Comparison of ENCODE assay signal across 1 cellular context in the genomic region with DNA sequence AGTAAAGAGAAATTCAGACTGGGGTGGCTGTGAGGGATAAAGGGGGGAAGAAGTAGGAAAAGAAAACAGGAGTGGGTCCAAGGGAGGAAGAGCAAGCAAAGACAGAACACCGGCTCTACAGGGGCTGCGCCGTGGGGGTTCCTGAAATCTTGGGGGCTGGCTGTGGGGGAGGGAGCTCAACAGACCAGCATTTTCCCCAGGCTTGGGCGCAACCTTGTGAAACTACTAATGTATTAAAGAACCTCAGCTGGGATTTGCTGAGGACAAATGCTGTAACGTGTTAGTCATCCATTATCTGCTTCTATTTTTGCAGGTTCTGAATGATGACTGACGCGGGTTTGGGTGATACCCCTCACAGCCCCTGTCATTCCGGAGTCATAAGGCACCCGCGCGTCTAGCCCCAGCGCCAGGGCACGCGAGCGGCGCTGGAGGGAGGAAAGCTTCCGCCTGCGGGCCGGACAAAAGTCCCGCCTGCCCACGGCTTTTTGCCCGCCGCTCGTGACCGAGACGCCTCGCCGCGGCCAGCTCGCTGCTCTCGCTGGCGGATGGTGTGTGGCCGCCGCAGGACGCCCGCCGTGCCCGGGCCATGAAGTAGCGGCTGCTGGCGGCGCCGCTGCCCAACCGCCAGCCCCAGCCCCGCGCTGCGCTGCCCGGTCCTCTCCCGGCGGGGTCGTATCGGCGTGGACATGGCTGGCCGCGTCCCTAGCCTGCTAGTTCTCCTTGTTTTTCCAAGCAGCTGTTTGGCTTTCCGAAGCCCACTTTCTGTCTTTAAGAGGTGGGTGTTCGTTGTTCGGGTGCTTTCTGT.
TF ChIP-seq lines count a peak whose summit lies in the region.

No MANE protein-coding gene starts in this region.

TF ChIP-seq in endothelial cell of umbilical vein, 7 proteins besides CTCF, POLR2A, EP300 and RAD21 (continued from another document):
- peak; percentile 35 for TF ChIP-seq FOS (IDR thresholded peaks at IDR 0.05; ENCODE audit: borderline replicate concordance, insufficient read depth, low read length)
- no peak for TF ChIP-seq EZH2 (IDR thresholded peaks at IDR 0.05; ENCODE audit: borderline replicate concordance, low read depth, low read length, severe bottlenecking)
- TF ChIP-seq MYC (IDR thresholded peaks at IDR 0.05; ENCODE audit: low read depth, low read length), result no peak
- TF ChIP-seq MAX (IDR thresholded peaks at IDR 0.05; ENCODE audit: insufficient read depth, insufficient read length), result no peak
- no peak for TF ChIP-seq JUN (IDR thresholded peaks at IDR 0.05; ENCODE audit: borderline replicate concordance, insufficient read depth, insufficient read length, low read depth)
TF ChIP-seq in endothelial cell of umbilical vein: peak in this region for 2.
